In the genomic region with DNA sequence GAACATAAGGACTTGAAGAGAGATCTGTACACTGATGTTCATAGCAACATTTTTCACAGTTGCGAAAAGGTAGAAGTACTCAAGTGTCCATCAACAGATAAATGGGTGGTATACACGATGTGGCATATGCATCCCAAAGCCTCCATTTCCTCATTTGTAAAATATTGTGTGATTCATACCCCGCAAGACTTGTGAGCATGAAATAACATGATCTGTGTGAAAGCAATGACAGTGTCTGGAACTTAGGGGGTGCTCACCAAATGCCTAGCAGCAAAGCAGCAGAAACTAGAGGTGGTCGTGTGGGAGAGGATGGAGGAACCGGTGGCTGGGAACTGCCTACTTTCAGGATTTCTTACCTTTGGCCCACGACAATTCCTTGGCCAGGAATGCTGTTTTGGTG, we compare ENCODE assay signal across 28 cellular contexts.
"Had no signal": no experiment of that assay in that cellular context is flagged by ENCODE, and none has a peak within 500 bp of the region (broad histone marks: within the 10 kb centered on the region; RNA-seq: fewer than 3 reads in every experiment).

No MANE protein-coding gene starts in this region.

- H3K4me3 ChIP-seq: stomach, suprapubic skin, testis, thoracic aorta, thyroid gland, tibial artery, tibial nerve, transverse colon, upper lobe of left lung, upper lobe of right lung, uterus, vagina had no signal

- H3K36me3 ChIP-seq: thoracic aorta, thyroid gland, transverse colon, upper lobe of left lung, upper lobe of right lung, uterus, vagina had no signal

- H3K9me3 Mint-ChIP-seq: stimulated activated naive CD8-positive, alpha-beta T cell treated with anti-CD3 and anti-CD28 coated beads, Interleukin-15, amount 100 ng/mL, for 72 hours; stimulated activated naive CD8-positive, alpha-beta T cell treated with anti-CD3 and anti-CD28 coated beads, Interleukin-15, Interleukin-2, amounts not matched to agents 100 ng/mL and 50 ng/mL, for 24 hours; type B pancreatic cell had no signal

- H3K9me3 ChIP-seq: stomach, suprapubic skin, testis, thoracic aorta, thyroid gland, tibial artery, tibial nerve, transverse colon, upper lobe of left lung, upper lobe of right lung, uterus, vagina had no signal

- H3K36me3 Mint-ChIP-seq: stimulated activated effector memory CD8-positive, alpha-beta T cell treated with anti-CD3 and anti-CD28 coated beads, Interleukin-12 subunit alpha, Interleukin-12 subunit beta, amount 100 ng/mL, for 72 hours; stimulated activated memory B cell treated with anti-CD40 and anti-IgM and Interleukin-4, amounts not matched to agents 10 μg/mL and 1 μg/mL and 100 μg/mL, for 72 hours; stimulated activated naive B cell treated with anti-CD40 and anti-IgM and Interleukin-4, amounts not matched to agents 10 μg/mL and 1 μg/mL and 100 μg/mL, for 72 hours had no signal

- H3K27me3 Mint-ChIP-seq: stimulated activated memory B cell treated with anti-CD40 and anti-IgM and Interleukin-4, amounts not matched to agents 10 μg/mL and 1 μg/mL and 100 μg/mL, for 72 hours; stimulated activated naive CD8-positive, alpha-beta T cell treated with anti-CD3 and anti-CD28 coated beads, Interleukin-15, Interleukin-2, amounts not matched to agents 100 ng/mL and 50 ng/mL, for 24 hours; type B pancreatic cell had no signal

- H3K27me3 ChIP-seq: stomach, suprapubic skin, testis, thyroid gland, tibial artery, tibial nerve, transverse colon, upper lobe of left lung, upper lobe of right lung, uterus, vagina had no signal

- DNase-seq: stimulated activated CD4-positive, alpha-beta T cell treated with anti-CD3 and anti-CD28 coated beads, Interleukin-2, amount 100 ng/mL, for 48 hours; stimulated activated CD4-positive, alpha-beta T cell treated with anti-CD3 and anti-CD28 coated beads, Interleukin-4, amount 100 ng/mL, for 1 hour; stimulated activated CD4-positive, alpha-beta T cell treated with anti-CD3 and anti-CD28 coated beads, Interleukin-4, amount 100 ng/mL, for 24 hours; stimulated activated CD4-positive, alpha-beta T cell treated with anti-CD3 and anti-CD28 coated beads, Interleukin-4, amount 100 ng/mL, for 4 hours; stimulated activated CD8-positive, alpha-beta memory T cell treated with anti-CD3 and anti-CD28 coated beads, Interleukin-4, amount 100 ng/mL, for 48 hours; stimulated activated naive B cell treated with anti-CD40 and anti-IgM and Interleukin-4, amounts not matched to agents 10 μg/mL and 1 μg/mL and 100 μg/mL, for 72 hours; stimulated activated naive CD4-positive, alpha-beta T cell; stimulated activated naive CD4-positive, alpha-beta T cell treated with Interleukin-2 at 50 U/mL for 16 hours; stimulated activated naive CD8-positive, alpha-beta T cell treated with anti-CD3 and anti-CD28 coated beads, Interleukin-15, amount 100 ng/mL, for 72 hours; stimulated activated naive CD8-positive, alpha-beta T cell treated with anti-CD3 and anti-CD28 coated beads, Interleukin-15, Interleukin-2, amounts not matched to agents 100 U/mL and 50 U/mL, for 24 hours; stomach; substantia nigra; testis; thyroid gland; tibial artery; transverse colon; upper lobe of left lung; upper lobe of right lung; uterus had no signal

- H3K27ac ChIP-seq: stomach, suprapubic skin, testis, thoracic aorta, thyroid gland, tibial artery, tibial nerve, transverse colon, upper lobe of left lung, upper lobe of right lung, uterus, vagina had no signal

- H3K4me1 ChIP-seq: stomach, suprapubic skin, testis, thyroid gland, tibial artery, tibial nerve, transverse colon, upper lobe of left lung, upper lobe of right lung, uterus, vagina had no signal

- ATAC-seq: stimulated activated effector memory CD8-positive, alpha-beta T cell treated with anti-CD3 and anti-CD28 coated beads, Interleukin-12 subunit alpha, Interleukin-12 subunit beta, amount 100 ng/mL, for 72 hours; stimulated activated memory B cell treated with anti-CD40 and anti-IgM and Interleukin-4, amounts not matched to agents 10 μg/mL and 1 μg/mL and 100 μg/mL, for 72 hours; stimulated activated naive B cell treated with anti-CD40 and anti-IgM and Interleukin-4, amounts not matched to agents 10 μg/mL and 1 μg/mL and 100 μg/mL, for 72 hours; stimulated activated naive CD8-positive, alpha-beta T cell treated with anti-CD3 and anti-CD28 coated beads, Interleukin-15, amount 100 ng/mL, for 72 hours; stimulated activated naive CD8-positive, alpha-beta T cell treated with anti-CD3 and anti-CD28 coated beads, Interleukin-15, Interleukin-2, amounts not matched to agents 100 U/mL and 50 U/mL, for 24 hours; upper lobe of right lung had no signal

- H3K4me3 Mint-ChIP-seq: stimulated activated effector memory CD8-positive, alpha-beta T cell treated with anti-CD3 and anti-CD28 coated beads, Interleukin-12 subunit alpha, Interleukin-12 subunit beta, amount 100 ng/mL, for 72 hours; stimulated activated memory B cell treated with anti-CD40 and anti-IgM and Interleukin-4, amounts not matched to agents 10 μg/mL and 1 μg/mL and 100 μg/mL, for 72 hours; stimulated activated naive B cell treated with anti-CD40 and anti-IgM and Interleukin-4, amounts not matched to agents 10 μg/mL and 1 μg/mL and 100 μg/mL, for 72 hours; stimulated activated naive CD8-positive, alpha-beta T cell treated with anti-CD3 and anti-CD28 coated beads, Interleukin-15, amount 100 ng/mL, for 72 hours; stimulated activated naive CD8-positive, alpha-beta T cell treated with anti-CD3 and anti-CD28 coated beads, Interleukin-15, Interleukin-2, amounts not matched to agents 100 ng/mL and 50 ng/mL, for 24 hours; type B pancreatic cell had no signal

- H3K4me1 Mint-ChIP-seq: stimulated activated effector memory CD8-positive, alpha-beta T cell treated with anti-CD3 and anti-CD28 coated beads, Interleukin-12 subunit alpha, Interleukin-12 subunit beta, amount 100 ng/mL, for 72 hours; stimulated activated memory B cell treated with anti-CD40 and anti-IgM and Interleukin-4, amounts not matched to agents 10 μg/mL and 1 μg/mL and 100 μg/mL, for 72 hours; stimulated activated naive B cell treated with anti-CD40 and anti-IgM and Interleukin-4, amounts not matched to agents 10 μg/mL and 1 μg/mL and 100 μg/mL, for 72 hours; stimulated activated naive CD8-positive, alpha-beta T cell treated with anti-CD3 and anti-CD28 coated beads, Interleukin-15, amount 100 ng/mL, for 72 hours had no signal

- H3K27ac Mint-ChIP-seq: stimulated activated effector memory CD8-positive, alpha-beta T cell treated with anti-CD3 and anti-CD28 coated beads, Interleukin-12 subunit alpha, Interleukin-12 subunit beta, amount 100 ng/mL, for 72 hours; stimulated activated memory B cell treated with anti-CD40 and anti-IgM and Interleukin-4, amounts not matched to agents 10 μg/mL and 1 μg/mL and 100 μg/mL, for 72 hours; stimulated activated naive B cell treated with anti-CD40 and anti-IgM and Interleukin-4, amounts not matched to agents 10 μg/mL and 1 μg/mL and 100 μg/mL, for 72 hours; stimulated activated naive CD8-positive, alpha-beta T cell treated with anti-CD3 and anti-CD28 coated beads, Interleukin-15, amount 100 ng/mL, for 72 hours; stimulated activated naive CD8-positive, alpha-beta T cell treated with anti-CD3 and anti-CD28 coated beads, Interleukin-15, Interleukin-2, amounts not matched to agents 100 ng/mL and 50 ng/mL, for 24 hours had no signal

- FAIRE-seq: urothelium cell line had no signal
